1 cellular context compared by ENCODE assay signal in genomic region chr5:105504-106080, GRCh38.
TF ChIP-seq lines count a peak whose summit lies in the region.

No MANE protein-coding gene starts in this region.

TF ChIP-seq in WTC11, 78 proteins besides CTCF, POLR2A, EP300 and RAD21 (continued from another document):
- TF ChIP-seq, protein P1, sequence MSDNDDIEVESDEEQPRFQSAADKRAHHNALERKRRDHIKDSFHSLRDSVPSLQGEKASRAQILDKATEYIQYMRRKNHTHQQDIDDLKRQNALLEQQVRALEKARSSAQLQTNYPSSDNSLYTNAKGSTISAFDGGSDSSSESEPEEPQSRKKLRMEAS (CRISPR knock-in tag; IDR thresholded peaks at IDR 0.05): no peak
- TF ChIP-seq SMAD3 (CRISPR knock-in tag; IDR thresholded peaks at IDR 0.05; ENCODE audit: borderline replicate concordance): no peak
- TF ChIP-seq ETV6 (CRISPR knock-in tag; IDR thresholded peaks at IDR 0.05): no peak
- TF ChIP-seq JAZF1 (CRISPR knock-in tag; IDR thresholded peaks at IDR 0.05): no peak
- TF ChIP-seq, protein P2, sequence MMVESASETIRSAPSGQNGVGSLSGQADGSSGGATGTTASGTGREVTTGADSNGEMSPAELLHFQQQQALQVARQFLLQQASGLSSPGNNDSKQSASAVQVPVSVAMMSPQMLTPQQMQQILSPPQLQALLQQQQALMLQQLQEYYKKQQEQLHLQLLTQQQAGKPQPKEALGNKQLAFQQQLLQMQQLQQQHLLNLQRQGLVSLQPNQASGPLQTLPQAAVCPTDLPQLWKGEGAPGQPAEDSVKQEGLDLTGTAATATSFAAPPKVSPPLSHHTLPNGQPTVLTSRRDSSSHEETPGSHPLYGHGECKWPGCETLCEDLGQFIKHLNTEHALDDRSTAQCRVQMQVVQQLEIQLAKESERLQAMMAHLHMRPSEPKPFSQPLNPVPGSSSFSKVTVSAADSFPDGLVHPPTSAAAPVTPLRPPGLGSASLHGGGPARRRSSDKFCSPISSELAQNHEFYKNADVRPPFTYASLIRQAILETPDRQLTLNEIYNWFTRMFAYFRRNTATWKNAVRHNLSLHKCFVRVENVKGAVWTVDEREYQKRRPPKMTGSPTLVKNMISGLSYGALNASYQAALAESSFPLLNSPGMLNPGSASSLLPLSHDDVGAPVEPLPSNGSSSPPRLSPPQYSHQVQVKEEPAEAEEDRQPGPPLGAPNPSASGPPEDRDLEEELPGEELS (CRISPR knock-in tag; IDR thresholded peaks at IDR 0.05): no peak
- TF ChIP-seq CREM (CRISPR knock-in tag; IDR thresholded peaks at IDR 0.05): no peak
- TF ChIP-seq ZNF423 (CRISPR knock-in tag; IDR thresholded peaks at IDR 0.05): no peak
- TF ChIP-seq AFF4 (CRISPR knock-in tag; IDR thresholded peaks at IDR 0.05; ENCODE audit: borderline replicate concordance): no peak
- TF ChIP-seq E2F1 (CRISPR knock-in tag; IDR thresholded peaks at IDR 0.05): no peak
- no peak for TF ChIP-seq TCF7 (CRISPR knock-in tag; IDR thresholded peaks at IDR 0.05; ENCODE audit: low read depth)
- no peak for TF ChIP-seq MXD4 (CRISPR knock-in tag; IDR thresholded peaks at IDR 0.05; ENCODE audit: borderline replicate concordance)
- no peak for TF ChIP-seq FOXK1 (CRISPR knock-in tag; IDR thresholded peaks at IDR 0.05)
